ENCODE assay signal across 8 cellular contexts in the genomic region with DNA sequence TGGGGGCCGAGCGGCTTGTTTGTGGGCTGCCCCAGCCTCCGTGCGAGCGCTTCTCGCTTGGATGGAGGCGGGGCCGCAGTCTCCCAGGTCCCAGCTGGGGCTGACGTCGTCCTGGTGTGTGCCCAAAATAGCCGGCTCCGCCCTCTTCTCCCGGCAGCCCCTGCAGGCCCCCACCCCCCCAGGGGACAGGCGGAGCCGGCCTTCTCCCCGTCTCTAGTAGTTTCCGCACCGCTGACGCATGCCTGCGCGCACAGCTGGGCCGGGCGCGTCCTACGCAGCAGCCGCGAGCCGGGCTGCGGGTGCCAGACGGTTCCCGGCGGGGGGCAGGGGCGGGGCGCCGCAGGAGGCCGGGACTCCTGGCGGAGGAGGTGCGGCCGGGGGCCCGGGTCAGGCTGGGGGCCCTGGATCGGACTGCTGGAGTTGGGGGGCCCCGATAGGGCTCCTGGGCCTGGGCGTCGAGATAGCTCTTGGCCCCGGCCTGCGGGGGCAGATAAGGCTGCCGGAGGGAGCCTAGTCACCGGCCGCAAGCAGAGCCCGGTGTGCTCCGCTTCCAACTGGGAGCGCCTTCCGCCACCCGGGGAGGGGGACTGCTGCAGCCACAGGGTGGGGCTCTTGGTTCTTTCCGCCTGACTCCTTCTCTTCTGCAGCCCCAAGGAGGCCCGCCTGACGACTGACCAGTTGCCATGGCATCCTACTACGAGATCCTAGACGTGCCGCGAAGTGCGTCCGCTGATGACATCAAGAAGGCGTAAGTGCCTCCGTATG. TPM values are rescaled to one million over a fixed set of nuclear protein-coding genes. Genes with fewer than 3 reads are reported as not detected.
DNase-seq lines count a peak whose midpoint lies in the region; ATAC-seq, FAIRE-seq and TF ChIP-seq lines count a peak whose summit lies in the region.

A gene (plus strand): TSS at position 216 of the 765 bp plus-strand sequence. CDS start 468 bp downstream, at position 684.

- no peaks in the 10 kb centered on the region for H3K27me3 ChIP-seq in endothelial cell of umbilical vein (ENCODE audit: control insufficient read depth in 2 of 2, insufficient read depth in 2 of 2, low read length in 2 of 2)

- H3K79me2 ChIP-seq in OCI-LY7 (ENCODE audit: insufficient read depth, low read depth, low read length) (peaks cover 19% of the 10 kb centered on the region; the same call in 1 of the 2 replicates), endothelial cell of umbilical vein (ENCODE audit: control insufficient read depth, insufficient read depth, low read length) (no peaks in the 10 kb centered on the region)

- H3K27ac ChIP-seq in OCI-LY7 (ENCODE audit: low read depth, low read length, poor library complexity, severe bottlenecking) (peak within 1 kb of the TSS; percentile 90), endothelial cell of umbilical vein (ENCODE audit: insufficient read depth, low read depth, low read length) (peak within 1 kb of the TSS; percentile 85)

- no peaks in the 10 kb centered on the region for H3K9me1 ChIP-seq in endothelial cell of umbilical vein (replicated peaks; ENCODE audit: control insufficient read depth, extremely low read depth, insufficient read depth, low read length)

- peaks cover 39% of the 10 kb centered on the region for H3K36me3 ChIP-seq in OCI-LY7 (ENCODE audit: insufficient read depth, low read length)
- peaks cover 0 to 12% of the 10 kb centered on the region in 2 experiments for H3K36me3 ChIP-seq in endothelial cell of umbilical vein (ENCODE audit: control insufficient read depth in 2 of 2, extremely low read depth in 1 of 2, insufficient read depth in 2 of 2, low read length in 2 of 2)

- H3K4me2 ChIP-seq in OCI-LY7 (ENCODE audit: low read length) (peak within 1 kb of the TSS; percentile 81), endothelial cell of umbilical vein (ENCODE audit: insufficient read depth, low read length) (peak within 1 kb of the TSS; percentile 76)

- H3K9ac ChIP-seq in endothelial cell of umbilical vein (replicated peaks; ENCODE audit: extremely low read depth, insufficient read depth, low read length), result peak within 1 kb of the TSS; percentile 74

- intact Hi-C loops in OCI-LY7 (cut with micrococcal nuclease; ENCODE audit: unreplicated experiment), result loop anchor here (1.0 to 10.0 kb wide), 7 partner anchors 16 to 395 kb away; a partner anchor contains a TSS
- intact Hi-C loops in endothelial cell of umbilical vein (cut with micrococcal nuclease), result loop anchor here (1.0 to 5.0 kb wide), 9 partner anchors 15 to 119 kb away; a partner anchor contains a TSS

- H4K20me1 ChIP-seq in OCI-LY7 (ENCODE audit: insufficient read depth, low read length) (peaks cover 5% of the 10 kb centered on the region), endothelial cell of umbilical vein (replicated peaks; ENCODE audit: control insufficient read depth, extremely low read depth, insufficient read depth, low read length) (no peaks in the 10 kb centered on the region)

- H2AFZ ChIP-seq in OCI-LY7 (ENCODE audit: low read length), result peak within 1 kb of the TSS; percentile 74
- H2AFZ ChIP-seq in endothelial cell of umbilical vein (ENCODE audit: low read depth, low read length), result peak within 1 kb of the TSS; percentile 79

- peak; percentile 93 for TF ChIP-seq POLR2A in endothelial cell of umbilical vein (IDR thresholded peaks at IDR 0.05; ENCODE audit: low read depth, low read length)

- H3K4me1 ChIP-seq in OCI-LY7 (ENCODE audit: insufficient read depth, low read length, poor library complexity, severe bottlenecking), result peaks cover 39% of the 10 kb centered on the region
- H3K4me1 ChIP-seq in endothelial cell of umbilical vein (ENCODE audit: control insufficient read depth, extremely low read depth, insufficient read depth, low read length), result peaks cover 17% of the 10 kb centered on the region

- H3K9me3 ChIP-seq in OCI-LY7 (ENCODE audit: low read length) (no peaks in the 10 kb centered on the region), endothelial cell of umbilical vein (replicated peaks; ENCODE audit: control insufficient read depth, insufficient read depth, low read length) (no peaks in the 10 kb centered on the region)

- ATAC-seq in GM21526 (IDR thresholded peaks at IDR 0.05; ENCODE audit: low FRiP score, unreplicated experiment), result peak; percentile 85

- POLR2A ChIA-PET in OCI-LY7 (lab: Charles Lee), result interaction anchor here (0.6 to 3.4 kb wide), 9 partner anchors 12 to 128 kb away, joined by 3 to 21 read pairs (median 4); a partner anchor contains a TSS
- POLR2A ChIA-PET in endothelial cell of umbilical vein (lab: Charles Lee), result interaction anchor here (0.6 to 1.9 kb wide), 5 partner anchors 25 to 109 kb away, joined by 3 to 6 read pairs (median 3); a partner anchor contains a TSS

- H3K4me3 ChIP-seq in OCI-LY7 (ENCODE audit: low read depth, low read length, poor library complexity, severe bottlenecking), result peak within 1 kb of the TSS; percentile 83
- peak within 1 kb of the TSS; percentile 9 to 55 (median 47) for H3K4me3 ChIP-seq in endothelial cell of umbilical vein (replicated peaks in 1 of 3; ENCODE audit: insufficient read depth in 1 of 3, low read depth in 1 of 3, low read length in 3 of 3)

- no peaks in the 10 kb centered on the region for H3K9me2 ChIP-seq in OCI-LY7 (ENCODE audit: insufficient read depth, low read length)

- CTCF ChIA-PET in OCI-LY7 (lab: Charles Lee; ENCODE audit: unreplicated experiment), result interaction anchor here (0.6 to 3.0 kb wide), 5 partner anchors 9 to 886 kb away, joined by 3 to 13 read pairs (median 7); a partner anchor contains a TSS
- CTCF ChIA-PET in endothelial cell of umbilical vein (lab: Charles Lee), result interaction anchor here (0.6 to 12.6 kb wide), 16 partner anchors 10 to 299 kb away, joined by 3 to 253 read pairs (median 4); a partner anchor contains a TSS

- BruUV-seq in OCI-LY7 (replicated peaks; lab: Mats Ljungman, UMichigan) (no TSS peak), endothelial cell of umbilical vein (replicated peaks; lab: Mats Ljungman, UMichigan) (no TSS peak)

- peak; percentile 99 for DNase-seq in D721Med (ENCODE audit: insufficient read length, low spot score)
- peak; percentile 98 for DNase-seq in HuH-7.5 (ENCODE audit: low spot score)
- peak; percentile 99 for DNase-seq in OCI-LY7 (ENCODE audit: low spot score)
- DNase-seq in activated T-cell treated with anti-CD3 and anti-CD28 coated beads for 1 hour (ENCODE audit: low read depth), result peak; percentile 96
- DNase-seq in endothelial cell of umbilical vein (ENCODE audit: low read depth, low spot score), result peak; percentile 99
- DNase-seq in midbrain (lab: John Stamatoyannopoulos, UW), result peak; percentile 99
- peak; percentile 94 to 97 for DNase-seq in stimulated activated CD8-positive, alpha-beta memory T cell treated with anti-CD3 and anti-CD28 coated beads, Interleukin-2, amount 100 ng/mL, for 1 hour (ENCODE audit: low read depth in 2 of 2)

- dilution Hi-C loops in endothelial cell of umbilical vein (cut with MboI; ENCODE audit: extremely low pct_ligation_motif_present, low sequenced_read_pairs), result no loop called here

- FAIRE-seq in D721Med (lab: Jason Lieb, UNC) (no peak), endothelial cell of umbilical vein (lab: Jason Lieb, UNC) (no peak)

- TF ChIP-seq CTCF in D721Med (IDR thresholded peaks at IDR 0.05; ENCODE audit: insufficient read depth, missing control alignments), result no peak
- TF ChIP-seq CTCF in OCI-LY7 (conservative IDR thresholded peaks at IDR 0.05; ENCODE audit: low read length), result no peak
- TF ChIP-seq CTCF in endothelial cell of umbilical vein (IDR thresholded peaks at IDR 0.05; ENCODE audit: extremely low read depth in 1 of 2, insufficient read depth in 1 of 2, low read depth in 1 of 2, low read length in 2 of 2), result peak in 1 of 2 donors; percentile 15

TF ChIP-seq in endothelial cell of umbilical vein, 7 proteins besides CTCF, POLR2A, EP300 and RAD21:
- peak; percentile 62 for TF ChIP-seq JUN (IDR thresholded peaks at IDR 0.05; ENCODE audit: borderline replicate concordance, insufficient read depth, insufficient read length, low read depth)
- TF ChIP-seq, protein P1, sequence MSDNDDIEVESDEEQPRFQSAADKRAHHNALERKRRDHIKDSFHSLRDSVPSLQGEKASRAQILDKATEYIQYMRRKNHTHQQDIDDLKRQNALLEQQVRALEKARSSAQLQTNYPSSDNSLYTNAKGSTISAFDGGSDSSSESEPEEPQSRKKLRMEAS (IDR thresholded peaks at IDR 0.05; ENCODE audit: insufficient read depth, insufficient read length), result no peak
- TF ChIP-seq POLR2AphosphoS5 (IDR thresholded peaks at IDR 0.05; ENCODE audit: insufficient read depth, low read depth, low read length), result peak; percentile 93

RNA-seq across cellular contexts. Expression of the gene that starts here (rescaled TPM):
- total RNA-seq in OCI-LY7 (2014; rRNA removed; shearing (Covaris generic)), result 49.9 and 53.0 TPM in 2 replicates
- total RNA-seq in OCI-LY7 (2022) (55.3 and 58.7 TPM in 2 replicates), endothelial cell of umbilical vein (27.3 and 30.4 TPM in 2 replicates)
- 30.6 and 35.0 TPM in 2 replicates for polyA plus RNA-seq in endothelial cell of umbilical vein
- polyA plus RNA-seq in endothelial cell of umbilical vein (2011; cell fraction: cytosol; rRNA removed), result 21.8 and 24.9 TPM in 2 replicates
- 52.8 and 54.2 TPM in 2 replicates for polyA plus RNA-seq in endothelial cell of umbilical vein (2011; cell fraction: nucleus; rRNA removed)
- polyA plus RNA-seq in endothelial cell of umbilical vein (2012), result 18.1 and 27.5 TPM in 2 replicates
- 35.9 and 38.8 TPM in 2 replicates for polyA minus RNA-seq in endothelial cell of umbilical vein
- 9.8 TPM for polyA minus RNA-seq in endothelial cell of umbilical vein (2011; cell fraction: cytosol; rRNA and poly(A)+ RNA removed)
- 19.6 and 21.6 TPM in 2 replicates for polyA minus RNA-seq in endothelial cell of umbilical vein (2011; cell fraction: nucleus; rRNA and poly(A)+ RNA removed)

Comparison
In these comparisons a context has a peak if more than half of its experiments do, and no peak if none do; other contexts are left out.
1. Peak in every context shown above with its lines: DNase-seq, ATAC-seq, H3K4me3 ChIP-seq and H3K27ac ChIP-seq.